ENCODE assay signal across 18 cellular contexts in the genomic region with DNA sequence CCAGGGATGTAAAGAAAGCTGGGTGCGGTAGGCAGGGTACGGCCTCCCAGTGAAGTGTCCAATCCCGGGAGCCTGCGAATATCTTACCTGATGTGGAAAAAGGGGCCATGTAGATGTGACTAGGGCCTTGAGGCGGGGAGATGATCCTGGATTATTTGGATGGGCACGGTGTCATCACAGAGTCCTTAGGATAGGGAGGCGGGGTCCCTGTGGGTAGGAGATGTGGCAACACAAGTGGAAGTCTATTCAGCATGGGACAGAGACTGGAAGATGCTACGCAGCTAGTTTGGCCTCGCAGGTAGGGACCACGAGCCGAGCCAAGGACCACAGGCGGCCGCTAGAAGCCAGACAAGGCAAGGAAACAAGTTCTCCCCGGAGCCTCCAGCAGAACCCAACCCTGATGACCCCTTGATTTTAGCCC. TPM values are rescaled to one million over a fixed set of nuclear protein-coding genes. Genes with fewer than 3 reads are reported as not detected.
DNase-seq lines count a peak whose midpoint lies in the region; ATAC-seq and TF ChIP-seq lines count a peak whose summit lies in the region.
"Had no signal": no experiment of that assay in that cellular context is flagged by ENCODE, and none has a peak within 500 bp of the region (broad histone marks: within the 10 kb centered on the region; RNA-seq: fewer than 3 reads in every experiment).

No MANE protein-coding gene starts in this region.

- H3K27ac ChIP-seq in right atrium auricular region, result no peak overlapping the region
- no peak overlapping the region for H3K27ac ChIP-seq in coronary artery
- H3K27ac ChIP-seq in ovary, result no peak overlapping the region
- H3K27ac ChIP-seq: brain microvascular endothelial cell, WERI-Rb-1 had no signal

- intact Hi-C loops in Right ventricle myocardium superior (cut with DNase I) (no loop called here), ovary (cut with DNase I) (no loop called here)

- no peak for TF ChIP-seq EP300 in ovary (IDR thresholded peaks at IDR 0.05)

- DNase-seq in right atrium auricular region (ENCODE audit: low spot score), result peak; percentile 49
- no peak for DNase-seq in Right ventricle myocardium superior
- DNase-seq in coronary artery (ENCODE audit: low spot score), result peak; percentile 49
- peak; percentile 7 for DNase-seq in mucosa of gallbladder (ENCODE audit: low spot score)
- no peak for DNase-seq in G401 (ENCODE audit: low spot score)
- DNase-seq in ovary, result no peak
- DNase-seq in SHP77 (lab: John Stamatoyannopoulos, UW), result no peak
- DNase-seq: activated CD8-positive, alpha-beta T cell treated with anti-CD3 and anti-CD28 coated beads for 36 hours; activated T-cell treated with anti-CD3 and anti-CD28 coated beads, Interleukin-2, amount 50 U/mL, for 48 hours; NCI-H1930; NCI-H446 treated with DMSO at 0.1 percent for 48 hours; nephron progenitor cell; NK-92 treated with Interleukin-12 subunit alpha and Interleukin-12 subunit beta, amount 100 ng/mL, for 24 hours; WERI-Rb-1 had no signal

- WGBS in ovary, 3 donors, result 90 to 93% (median 91%) methylated on average over 14 of the region's 14 CpGs

- no peak overlapping the region for H3K4me3 ChIP-seq in right atrium auricular region
- H3K4me3 ChIP-seq in coronary artery, result no peak overlapping the region
- no peak overlapping the region for H3K4me3 ChIP-seq in ovary

- ATAC-seq in Right ventricle myocardium superior (ENCODE audit: poor library complexity) (no peak), GM21360 (IDR thresholded peaks at IDR 0.05; ENCODE audit: unreplicated experiment) (no peak)
- ATAC-seq: activated CD8-positive, alpha-beta T cell treated with anti-CD3 and anti-CD28 coated beads for 36 hours; stimulated activated effector memory CD8-positive, alpha-beta T cell treated with anti-CD3 and anti-CD28 coated beads, Interleukin-12 subunit alpha, Interleukin-12 subunit beta, amount 100 ng/mL, for 72 hours; T-cell had no signal

- H3K4me1 ChIP-seq in right atrium auricular region, result no peaks in the 10 kb centered on the region
- no peaks in the 10 kb centered on the region for H3K4me1 ChIP-seq in ovary (ENCODE audit: insufficient read depth)

- TF ChIP-seq CTCF in right atrium auricular region (IDR thresholded peaks at IDR 0.05), result no peak
- no peak for TF ChIP-seq CTCF in coronary artery (IDR thresholded peaks at IDR 0.05)
- TF ChIP-seq CTCF in ovary (IDR thresholded peaks at IDR 0.05), result no peak

- no peaks in the 10 kb centered on the region for H3K36me3 ChIP-seq in right atrium auricular region
- H3K36me3 ChIP-seq in ovary, result no peaks in the 10 kb centered on the region
- H3K36me3 ChIP-seq: brain microvascular endothelial cell, WERI-Rb-1 had no signal

- TF ChIP-seq POLR2A in ovary (IDR thresholded peaks at IDR 0.05), result no peak

- in situ Hi-C loops in G401 (cut with HindIII; ENCODE audit: low sequenced_read_pairs), result no loop called here

- H3K9me3 ChIP-seq in right atrium auricular region (no peaks in the 10 kb centered on the region), ovary (no peaks in the 10 kb centered on the region)

- no peaks in the 10 kb centered on the region for H3K27me3 ChIP-seq in right atrium auricular region
- no peaks in the 10 kb centered on the region for H3K27me3 ChIP-seq in ovary
- H3K27me3 ChIP-seq: brain microvascular endothelial cell had no signal

RNA-seq across cellular contexts. Expression of a gene that starts 46.4 kb away (rescaled TPM):
- under 1 TPM; 0.07 to 0.35 TPM for total RNA-seq in right atrium auricular region
- total RNA-seq in Right ventricle myocardium superior, result 0.11 TPM
- total RNA-seq in mucosa of gallbladder, result 18.0 TPM
- not detected in 2 replicates for total RNA-seq in G401 (2014; rRNA removed; shearing (Covaris generic))
- 10 to 100 TPM in 1 of 7 donors, 1 to 10 TPM in 4, under 1 TPM in 1, not detected in 1; 0.08 to 40.4 (median 3.2) TPM for total RNA-seq in ovary
- polyA plus RNA-seq in ovary, result under 1 TPM; 0.05 to 0.23 TPM
- total RNA-seq: activated CD8-positive, alpha-beta T cell treated with anti-CD3 and anti-CD28 coated beads for 36 hours had no signal

Comparison
In these comparisons a context has a peak if more than half of its experiments do, and no peak if none do; other contexts are left out.
1. DNase-seq: peak in right atrium auricular region (single experiment), coronary artery (single experiment) and mucosa of gallbladder (single experiment); none in Right ventricle myocardium superior (single experiment), G401 (single experiment), ovary (0 of 5) and SHP77 (0 of 2).